Comparison of ENCODE assay signal across 1 cellular context in the genomic region with DNA sequence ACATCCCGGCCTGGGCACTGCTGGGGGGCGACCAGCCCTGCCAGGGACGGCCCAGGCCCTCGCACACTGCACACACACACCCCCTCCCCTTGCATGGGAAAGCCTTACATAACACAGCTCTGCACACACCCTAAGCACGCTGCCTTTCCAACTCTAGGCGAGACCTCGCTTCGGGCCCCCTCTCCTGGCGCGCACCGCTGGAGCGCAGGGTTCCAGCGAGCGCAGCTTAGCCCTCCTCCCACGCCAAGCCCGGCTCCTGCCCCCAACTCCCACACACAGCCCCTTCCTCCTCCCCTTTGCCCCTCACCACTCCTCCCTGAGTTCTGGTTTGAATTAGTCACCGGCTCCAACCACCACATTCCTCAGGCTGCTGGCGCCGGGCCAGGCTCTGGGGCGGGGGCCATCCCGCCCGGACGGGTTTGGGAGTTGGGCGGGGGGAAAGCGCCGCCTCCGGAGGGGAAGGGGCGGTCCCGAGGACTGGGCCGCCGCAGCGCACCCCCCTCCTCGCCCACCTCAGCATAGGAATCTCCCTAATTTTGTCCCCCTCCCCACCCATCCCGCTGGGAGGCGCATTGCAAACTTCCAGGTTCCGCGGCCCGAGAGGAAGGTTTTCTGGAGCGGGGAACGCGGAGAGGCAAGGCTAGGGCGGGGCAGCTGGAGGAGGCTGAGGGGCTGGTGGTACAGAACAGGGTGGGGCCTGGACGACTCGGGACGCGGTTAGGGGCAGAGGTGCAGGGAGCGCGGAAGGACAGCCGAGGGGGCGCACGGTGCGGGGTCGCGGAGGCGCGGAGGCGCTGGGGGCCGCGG.
TF ChIP-seq lines count a peak whose summit lies in the region.

No MANE protein-coding gene starts in this region.

TF ChIP-seq in HEK293, 187 proteins besides CTCF, POLR2A, EP300 and RAD21 (continued from another document):
- TF ChIP-seq, protein P1, sequence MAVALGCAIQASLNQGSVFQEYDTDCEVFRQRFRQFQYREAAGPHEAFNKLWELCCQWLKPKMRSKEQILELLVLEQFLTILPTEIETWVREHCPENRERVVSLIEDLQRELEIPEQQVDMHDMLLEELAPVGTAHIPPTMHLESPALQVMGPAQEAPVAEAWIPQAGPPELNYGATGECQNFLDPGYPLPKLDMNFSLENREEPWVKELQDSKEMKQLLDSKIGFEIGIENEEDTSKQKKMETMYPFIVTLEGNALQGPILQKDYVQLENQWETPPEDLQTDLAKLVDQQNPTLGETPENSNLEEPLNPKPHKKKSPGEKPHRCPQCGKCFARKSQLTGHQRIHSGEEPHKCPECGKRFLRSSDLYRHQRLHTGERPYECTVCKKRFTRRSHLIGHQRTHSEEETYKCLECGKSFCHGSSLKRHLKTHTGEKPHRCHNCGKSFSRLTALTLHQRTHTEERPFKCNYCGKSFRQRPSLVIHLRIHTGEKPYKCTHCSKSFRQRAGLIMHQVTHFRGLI (tag by site-specific recombination; IDR thresholded peaks at IDR 0.05): peak; percentile 73
- TF ChIP-seq ZNF555 (tag by site-specific recombination; conservative IDR thresholded peaks at IDR 0.05) (no peak), ZNF366 (tag by site-specific recombination; conservative IDR thresholded peaks at IDR 0.05) (0 out of 2 replicates have a peak, but pooled peaks have one; percentile 26), ZFP37 (tag by site-specific recombination; IDR thresholded peaks at IDR 0.05) (no peak), KLF7 (tag by site-specific recombination; IDR thresholded peaks at IDR 0.05; ENCODE audit: borderline replicate concordance) (peak; percentile 62), ZNF223 (tag by site-specific recombination; IDR thresholded peaks at IDR 0.05) (no peak), ZNF843 (tag by site-specific recombination; IDR thresholded peaks at IDR 0.05) (peak; percentile 56; the same call in 1 of the 2 replicates), ZNF404 (tag by site-specific recombination; IDR thresholded peaks at IDR 0.05) (no peak), SP7 (tag by site-specific recombination; IDR thresholded peaks at IDR 0.05) (peak; percentile 91), ZNF341 (tag by site-specific recombination; IDR thresholded peaks at IDR 0.05; ENCODE audit: low read depth) (no peak), ZNF791 (tag by site-specific recombination; IDR thresholded peaks at IDR 0.05) (no peak), BCL11A (tag by site-specific recombination; IDR thresholded peaks at IDR 0.05; ENCODE audit: low read depth) (peak; percentile 11; the same call in 1 of the 2 replicates), ZBTB17 (tag by site-specific recombination; IDR thresholded peaks at IDR 0.05) (peak; percentile 46; the same call in 1 of the 2 replicates), ZNF311 (tag by site-specific recombination; IDR thresholded peaks at IDR 0.05; ENCODE audit: borderline replicate concordance) (no peak), ZBTB1 (tag by site-specific recombination; IDR thresholded peaks at IDR 0.05) (no peak), ZNF16 (tag by site-specific recombination; IDR thresholded peaks at IDR 0.05; ENCODE audit: low read depth) (no peak), ZNF776 (tag by site-specific recombination; IDR thresholded peaks at IDR 0.05; ENCODE audit: borderline replicate concordance) (no peak), ZNF600 (tag by site-specific recombination; IDR thresholded peaks at IDR 0.05) (peak; percentile 91), GLIS1 (tag by site-specific recombination; IDR thresholded peaks at IDR 0.05) (peak; percentile 7), ZNF521 (tag by site-specific recombination; IDR thresholded peaks at IDR 0.05) (no peak), ZNF514 (tag by site-specific recombination; IDR thresholded peaks at IDR 0.05) (no peak), ZNF184 (tag by site-specific recombination; IDR thresholded peaks at IDR 0.05) (no peak), ZNF302 (tag by site-specific recombination; IDR thresholded peaks at IDR 0.05; ENCODE audit: low read depth) (no peak), KLF10 (tag by site-specific recombination; IDR thresholded peaks at IDR 0.05) (peak; percentile 92), KLF16 (tag by site-specific recombination; IDR thresholded peaks at IDR 0.05) (peak; percentile 46; the same call in 1 of the 2 replicates), ZFHX2 (tag by site-specific recombination; conservative IDR thresholded peaks at IDR 0.05) (peak; percentile 99)
- TF ChIP-seq, protein P2, sequence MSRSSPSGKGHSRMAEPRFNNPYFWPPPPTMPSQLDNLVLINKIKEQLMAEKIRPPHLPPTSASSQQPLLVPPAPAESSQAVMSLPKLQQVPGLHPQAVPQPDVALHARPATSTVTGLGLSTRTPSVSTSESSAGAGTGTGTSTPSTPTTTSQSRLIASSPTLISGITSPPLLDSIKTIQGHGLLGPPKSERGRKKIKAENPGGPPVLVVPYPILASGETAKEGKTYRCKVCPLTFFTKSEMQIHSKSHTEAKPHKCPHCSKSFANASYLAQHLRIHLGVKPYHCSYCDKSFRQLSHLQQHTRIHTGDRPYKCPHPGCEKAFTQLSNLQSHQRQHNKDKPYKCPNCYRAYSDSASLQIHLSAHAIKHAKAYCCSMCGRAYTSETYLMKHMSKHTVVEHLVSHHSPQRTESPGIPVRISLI (tag by site-specific recombination; IDR thresholded peaks at IDR 0.05): no peak
- TF ChIP-seq, protein P3, sequence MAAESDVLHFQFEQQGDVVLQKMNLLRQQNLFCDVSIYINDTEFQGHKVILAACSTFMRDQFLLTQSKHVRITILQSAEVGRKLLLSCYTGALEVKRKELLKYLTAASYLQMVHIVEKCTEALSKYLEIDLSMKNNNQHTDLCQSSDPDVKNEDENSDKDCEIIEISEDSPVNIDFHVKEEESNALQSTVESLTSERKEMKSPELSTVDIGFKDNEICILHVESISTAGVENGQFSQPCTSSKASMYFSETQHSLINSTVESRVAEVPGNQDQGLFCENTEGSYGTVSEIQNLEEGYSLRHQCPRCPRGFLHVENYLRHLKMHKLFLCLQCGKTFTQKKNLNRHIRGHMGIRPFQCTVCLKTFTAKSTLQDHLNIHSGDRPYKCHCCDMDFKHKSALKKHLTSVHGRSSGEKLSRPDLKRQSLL (tag by site-specific recombination; IDR thresholded peaks at IDR 0.05): peak; percentile 29
- TF ChIP-seq, protein P4, sequence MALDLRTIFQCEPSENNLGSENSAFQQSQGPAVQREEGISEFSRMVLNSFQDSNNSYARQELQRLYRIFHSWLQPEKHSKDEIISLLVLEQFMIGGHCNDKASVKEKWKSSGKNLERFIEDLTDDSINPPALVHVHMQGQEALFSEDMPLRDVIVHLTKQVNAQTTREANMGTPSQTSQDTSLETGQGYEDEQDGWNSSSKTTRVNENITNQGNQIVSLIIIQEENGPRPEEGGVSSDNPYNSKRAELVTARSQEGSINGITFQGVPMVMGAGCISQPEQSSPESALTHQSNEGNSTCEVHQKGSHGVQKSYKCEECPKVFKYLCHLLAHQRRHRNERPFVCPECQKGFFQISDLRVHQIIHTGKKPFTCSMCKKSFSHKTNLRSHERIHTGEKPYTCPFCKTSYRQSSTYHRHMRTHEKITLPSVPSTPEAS (tag by site-specific recombination; IDR thresholded peaks at IDR 0.05): peak; percentile 62; the same call in 1 of the 2 replicates
- TF ChIP-seq, protein P5, sequence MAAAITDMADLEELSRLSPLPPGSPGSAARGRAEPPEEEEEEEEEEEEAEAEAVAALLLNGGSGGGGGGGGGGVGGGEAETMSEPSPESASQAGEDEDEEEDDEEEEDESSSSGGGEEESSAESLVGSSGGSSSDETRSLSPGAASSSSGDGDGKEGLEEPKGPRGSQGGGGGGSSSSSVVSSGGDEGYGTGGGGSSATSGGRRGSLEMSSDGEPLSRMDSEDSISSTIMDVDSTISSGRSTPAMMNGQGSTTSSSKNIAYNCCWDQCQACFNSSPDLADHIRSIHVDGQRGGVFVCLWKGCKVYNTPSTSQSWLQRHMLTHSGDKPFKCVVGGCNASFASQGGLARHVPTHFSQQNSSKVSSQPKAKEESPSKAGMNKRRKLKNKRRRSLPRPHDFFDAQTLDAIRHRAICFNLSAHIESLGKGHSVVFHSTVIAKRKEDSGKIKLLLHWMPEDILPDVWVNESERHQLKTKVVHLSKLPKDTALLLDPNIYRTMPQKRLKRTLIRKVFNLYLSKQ (tag by site-specific recombination; IDR thresholded peaks at IDR 0.05; ENCODE audit: borderline replicate concordance): no peak
- TF ChIP-seq, protein P6, sequence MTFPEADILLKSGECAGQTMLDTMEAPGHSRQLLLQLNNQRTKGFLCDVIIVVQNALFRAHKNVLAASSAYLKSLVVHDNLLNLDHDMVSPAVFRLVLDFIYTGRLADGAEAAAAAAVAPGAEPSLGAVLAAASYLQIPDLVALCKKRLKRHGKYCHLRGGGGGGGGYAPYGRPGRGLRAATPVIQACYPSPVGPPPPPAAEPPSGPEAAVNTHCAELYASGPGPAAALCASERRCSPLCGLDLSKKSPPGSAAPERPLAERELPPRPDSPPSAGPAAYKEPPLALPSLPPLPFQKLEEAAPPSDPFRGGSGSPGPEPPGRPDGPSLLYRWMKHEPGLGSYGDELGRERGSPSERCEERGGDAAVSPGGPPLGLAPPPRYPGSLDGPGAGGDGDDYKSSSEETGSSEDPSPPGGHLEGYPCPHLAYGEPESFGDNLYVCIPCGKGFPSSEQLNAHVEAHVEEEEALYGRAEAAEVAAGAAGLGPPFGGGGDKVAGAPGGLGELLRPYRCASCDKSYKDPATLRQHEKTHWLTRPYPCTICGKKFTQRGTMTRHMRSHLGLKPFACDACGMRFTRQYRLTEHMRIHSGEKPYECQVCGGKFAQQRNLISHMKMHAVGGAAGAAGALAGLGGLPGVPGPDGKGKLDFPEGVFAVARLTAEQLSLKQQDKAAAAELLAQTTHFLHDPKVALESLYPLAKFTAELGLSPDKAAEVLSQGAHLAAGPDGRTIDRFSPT (tag by site-specific recombination; IDR thresholded peaks at IDR 0.05): peak; percentile 80
- TF ChIP-seq, protein P7, sequence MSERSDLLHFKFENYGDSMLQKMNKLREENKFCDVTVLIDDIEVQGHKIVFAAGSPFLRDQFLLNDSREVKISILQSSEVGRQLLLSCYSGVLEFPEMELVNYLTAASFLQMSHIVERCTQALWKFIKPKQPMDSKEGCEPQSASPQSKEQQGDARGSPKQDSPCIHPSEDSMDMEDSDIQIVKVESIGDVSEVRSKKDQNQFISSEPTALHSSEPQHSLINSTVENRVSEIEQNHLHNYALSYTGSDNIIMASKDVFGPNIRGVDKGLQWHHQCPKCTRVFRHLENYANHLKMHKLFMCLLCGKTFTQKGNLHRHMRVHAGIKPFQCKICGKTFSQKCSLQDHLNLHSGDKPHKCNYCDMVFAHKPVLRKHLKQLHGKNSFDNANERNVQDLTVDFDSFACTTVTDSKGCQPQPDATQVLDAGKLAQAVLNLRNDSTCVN (tag by site-specific recombination; optimal IDR thresholded peaks at IDR 0.05): peak; percentile 90
